In genomic region chr15:50235794-50236193, GRCh38 we compare ENCODE assay signal across 15 cellular contexts. TPM values are rescaled to one million over a fixed set of nuclear protein-coding genes. Genes with fewer than 3 reads are reported as not detected.
"Had no signal": no experiment of that assay in that cellular context is flagged by ENCODE, and none has a peak within 500 bp of the region (broad histone marks: within the 10 kb centered on the region; RNA-seq: fewer than 3 reads in every experiment).

No MANE protein-coding gene starts in this region.

- H3K36me3 ChIP-seq: lower lobe of right lung, sigmoid colon had no signal

- ATAC-seq: activated CD8-positive, alpha-beta T cell treated with anti-CD3 and anti-CD28 coated beads for 36 hours; left cardiac atrium; lower lobe of right lung; stimulated activated memory B cell treated with anti-CD40 and anti-IgM and Interleukin-4, amounts not matched to agents 10 μg/mL and 1 μg/mL and 100 μg/mL, for 72 hours; WTC11 had no signal

- DNase-seq: activated CD4-positive, alpha-beta T cell treated with anti-CD3 and anti-CD28 coated beads for 48 hours; activated CD8-positive, alpha-beta T cell treated with anti-CD3 and anti-CD28 coated beads for 36 hours; activated naive CD4-positive, alpha-beta T cell treated with Interleukin-2 at 50 U/mL for 16 hours; activated naive CD8-positive, alpha-beta T cell treated with anti-CD3 and anti-CD28 coated beads, Interleukin-2, amount 10 ng/mL, durations not matched to agents 7 days and 5 days; activated T-cell treated with anti-CD3 and anti-CD28 coated beads, Interleukin-2, amount 50 U/mL, for 24 hours; left cardiac atrium; lower lobe of right lung; nucleus accumbens; sigmoid colon; stimulated activated CD4-positive, alpha-beta T cell treated with anti-CD3 and anti-CD28 coated beads, Interleukin-4, amount 100 ng/mL, for 24 hours; testis had no signal

- H3K27me3 ChIP-seq: sigmoid colon, testis had no signal

- H3K4me3 ChIP-seq: coronary artery, lower lobe of right lung, sigmoid colon, testis had no signal

- H3K27ac ChIP-seq: coronary artery, lower lobe of right lung, sigmoid colon, testis had no signal

- H3K9me3 ChIP-seq: lower lobe of right lung, sigmoid colon, testis had no signal

- H3K4me1 ChIP-seq: lower lobe of right lung, sigmoid colon, testis had no signal

RNA-seq across cellular contexts. Expression of gene HDC, which starts 29.7 kb away (rescaled TPM):
- total RNA-seq: activated CD8-positive, alpha-beta T cell treated with anti-CD3 and anti-CD28 coated beads for 36 hours; mesothelial cell of epicardium; WTC11 had no signal
